In genomic region chr3:66795365-66795764, GRCh38 we compare ENCODE assay signal across 1 cellular context.
TF ChIP-seq lines count a peak whose summit lies in the region.

No MANE protein-coding gene starts in this region.

TF ChIP-seq in GM23338, 12 proteins besides CTCF, POLR2A, EP300 and RAD21 (continued from another document):
- TF ChIP-seq REST (IDR thresholded peaks at IDR 0.05; ENCODE audit: unreplicated experiment) (no peak), ETS1 (IDR thresholded peaks at IDR 0.05) (no peak), CREB1 (CRISPR knock-in tag; IDR thresholded peaks at IDR 0.05; ENCODE audit: low read depth) (no peak), EZH2phosphoT487 (IDR thresholded peaks at IDR 0.05; ENCODE audit: unreplicated experiment) (no peak)
